In the genomic region with DNA sequence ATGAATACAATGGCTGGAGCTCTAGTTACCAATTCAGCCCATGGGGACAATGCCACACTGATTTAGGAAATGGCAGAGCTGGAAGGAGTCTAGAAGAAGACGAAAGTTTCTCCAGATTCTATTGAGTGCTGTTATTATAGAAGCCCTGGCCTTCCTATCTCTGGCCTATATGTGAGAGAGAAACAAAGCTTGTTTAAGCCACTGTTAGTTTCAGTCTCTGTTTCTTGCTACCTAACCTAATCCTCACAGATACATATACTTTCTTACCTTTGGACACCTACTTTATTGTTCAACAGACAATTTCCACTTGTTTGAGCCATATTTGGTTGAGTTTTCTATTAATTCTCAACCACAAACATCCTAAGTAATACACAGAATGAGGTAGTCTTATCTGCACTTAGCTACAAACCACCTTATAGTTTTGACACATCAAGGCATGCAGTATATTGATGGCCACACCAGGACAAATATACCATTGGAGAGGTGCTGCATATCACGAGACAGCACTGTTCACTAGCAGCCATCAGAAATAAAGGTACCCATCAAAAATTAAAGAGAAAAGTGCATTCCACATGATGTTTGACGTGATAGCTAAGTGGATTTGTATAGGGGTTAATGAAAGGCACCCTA, we compare ENCODE assay signal across 21 cellular contexts.
DNase-seq lines count a peak whose midpoint lies in the region; ATAC-seq lines count a peak whose summit lies in the region.
"Had no signal": no experiment of that assay in that cellular context is flagged by ENCODE, and none has a peak within 500 bp of the region (broad histone marks: within the 10 kb centered on the region; RNA-seq: fewer than 3 reads in every experiment).

No MANE protein-coding gene starts in this region.

- H3K27me3 ChIP-seq in subcutaneous abdominal adipose tissue (ENCODE audit: control insufficient read depth in 5 of 5, insufficient read depth in 4 of 5, low read length in 5 of 5), result no peaks in the 10 kb centered on the region
- H3K27me3 ChIP-seq: colonic mucosa had no signal

- H3K27ac ChIP-seq in subcutaneous abdominal adipose tissue (ENCODE audit: low read depth, low read length), result peak overlapping the region; percentile 27
- H3K27ac ChIP-seq: A549, colonic mucosa, epithelial cell of prostate, HL-60, KMS-11 had no signal

- DNase-seq in activated CD8-positive, alpha-beta memory T cell treated with anti-CD3 and anti-CD28 coated beads, Interleukin-2, amount 10 ng/mL, durations not matched to agents 7 days and 5 days, result no peak
- no peak for DNase-seq in activated CD8-positive, alpha-beta memory T cell treated with anti-CD3 and anti-CD28 coated beads, Interleukin-2, amount 50 U/mL, for 4 hours
- no peak for DNase-seq in stimulated activated CD4-positive, alpha-beta T cell treated with anti-CD3 and anti-CD28 coated beads, Interleukin-2, amount 100 ng/mL, for 48 hours
- DNase-seq in NCI-H2171 (lab: John Stamatoyannopoulos, UW), result no peak
- DNase-seq: activated CD4-positive, alpha-beta T cell treated with anti-CD3 and anti-CD28 coated beads for 1 hour; activated T-cell treated with anti-CD3 and anti-CD28 coated beads, Interleukin-2, amount 50 U/mL, for 48 hours; CD8-positive, alpha-beta memory T cell; colonic mucosa; GDM1; glutamatergic neuron; NCI-H510A treated with DMSO at 0.1 percent for 48 hours; T-cell had no signal

- no peaks in the 10 kb centered on the region for H3K9me3 ChIP-seq in subcutaneous abdominal adipose tissue (ENCODE audit: control insufficient read depth in 5 of 5, low read length in 5 of 5)
- H3K9me3 ChIP-seq: A549, colonic mucosa had no signal

- peaks cover 6% of the 10 kb centered on the region for H3K27me3 Mint-ChIP-seq in activated CD8-positive, alpha-beta memory T cell treated with anti-CD3 and anti-CD28 coated beads, Interleukin-2, amount 10 ng/mL, durations not matched to agents 7 days and 5 days
- H3K27me3 Mint-ChIP-seq: CD8-positive, alpha-beta memory T cell had no signal

- H3K4me1 ChIP-seq in subcutaneous abdominal adipose tissue (ENCODE audit: control insufficient read depth in 5 of 5, insufficient read depth in 5 of 5, low read length in 5 of 5), result peaks cover 0 to 28% (median 25%) of the 10 kb centered on the region in 5 donors
- H3K4me1 ChIP-seq: A549, colonic mucosa had no signal

- peaks cover 32% of the 10 kb centered on the region for H3K36me3 Mint-ChIP-seq in activated CD8-positive, alpha-beta memory T cell treated with anti-CD3 and anti-CD28 coated beads, Interleukin-2, amount 10 ng/mL, durations not matched to agents 7 days and 5 days

- no peak overlapping the region for H3K4me3 Mint-ChIP-seq in activated CD8-positive, alpha-beta memory T cell treated with anti-CD3 and anti-CD28 coated beads, Interleukin-2, amount 10 ng/mL, durations not matched to agents 7 days and 5 days
- H3K4me3 Mint-ChIP-seq: CD8-positive, alpha-beta memory T cell; T-cell had no signal

- H3K4me1 Mint-ChIP-seq in activated CD8-positive, alpha-beta memory T cell treated with anti-CD3 and anti-CD28 coated beads, Interleukin-2, amount 10 ng/mL, durations not matched to agents 7 days and 5 days, result peaks cover 28% of the 10 kb centered on the region
- H3K4me1 Mint-ChIP-seq: CD8-positive, alpha-beta memory T cell; T-cell had no signal

- H3K36me3 ChIP-seq in subcutaneous abdominal adipose tissue (ENCODE audit: control insufficient read depth in 5 of 5, insufficient read depth in 5 of 5, low read length in 5 of 5), result no peaks in the 10 kb centered on the region
- H3K36me3 ChIP-seq: colonic mucosa had no signal

- H3K9me3 Mint-ChIP-seq in activated CD8-positive, alpha-beta memory T cell treated with anti-CD3 and anti-CD28 coated beads, Interleukin-2, amount 10 ng/mL, durations not matched to agents 7 days and 5 days (ENCODE audit: low read depth), result peaks cover 7% of the 10 kb centered on the region

- H3K9ac ChIP-seq in subcutaneous abdominal adipose tissue (ENCODE audit: low read length in 5 of 5), result no peak overlapping the region
- H3K9ac ChIP-seq: KMS-11 had no signal

- peak overlapping the region; percentile 54 for H3K27ac Mint-ChIP-seq in activated CD8-positive, alpha-beta memory T cell treated with anti-CD3 and anti-CD28 coated beads, Interleukin-2, amount 10 ng/mL, durations not matched to agents 7 days and 5 days
- H3K27ac Mint-ChIP-seq: CD8-positive, alpha-beta memory T cell; T-cell had no signal

- peak; percentile 64 for ATAC-seq in activated CD8-positive, alpha-beta memory T cell treated with anti-CD3 and anti-CD28 coated beads, Interleukin-2, amount 10 ng/mL, durations not matched to agents 7 days and 5 days
- peak; percentile 81 for ATAC-seq in GM21515 (IDR thresholded peaks at IDR 0.05; ENCODE audit: unreplicated experiment)
- peak; percentile 69 for ATAC-seq in HG03039 (IDR thresholded peaks at IDR 0.05; ENCODE audit: unreplicated experiment)
- ATAC-seq in HG02759 (IDR thresholded peaks at IDR 0.05; ENCODE audit: unreplicated experiment), result no peak
- ATAC-seq: A549, Panc1, T-cell had no signal

- CTCF ChIA-PET in activated CD8-positive, alpha-beta memory T cell treated with anti-CD3 and anti-CD28 coated beads, Interleukin-2, amount 10 ng/mL, durations not matched to agents 7 days and 5 days (lab: Charles Lee), result interaction anchor here (0.7 to 2.6 kb wide), 8 partner anchors 12 to 82 kb away, joined by 3 to 9 read pairs (median 4); no protein-coding TSS in a partner anchor

- no peak overlapping the region for H3K4me3 ChIP-seq in subcutaneous abdominal adipose tissue (ENCODE audit: low read depth in 1 of 5, low read length in 5 of 5)
- H3K4me3 ChIP-seq: A549, colonic mucosa had no signal
